16 cellular contexts compared by ENCODE assay signal in genomic region chr1:1004420-1004779, GRCh38. TPM values are rescaled to one million over a fixed set of nuclear protein-coding genes. Genes with fewer than 3 reads are reported as not detected.
A peak's percentile ranks its signal among the peaks of the same experiment; 100 is the strongest.
DNase-seq lines count a peak whose midpoint lies in the region; ATAC-seq and TF ChIP-seq lines count a peak whose summit lies in the region.
"Had no signal": no experiment of that assay in that cellular context is flagged by ENCODE, and none has a peak within 500 bp of the region (broad histone marks: within the 10 kb centered on the region; RNA-seq: fewer than 3 reads in every experiment).

No MANE protein-coding gene starts in this region.

- DNase-seq in Right ventricle myocardium inferior (ENCODE audit: missing footprints), result peak; percentile 46
- DNase-seq in right atrium auricular region (ENCODE audit: low spot score), result no peak
- DNase-seq in RWPE1 (ENCODE audit: low spot score), result no peak
- peak; percentile 6 to 26 for DNase-seq in left colon
- DNase-seq in type B pancreatic cell (ENCODE audit: extremely low spot score, unreplicated experiment), result no peak
- DNase-seq in HFFc6, result no peak
- DNase-seq in stimulated activated naive B cell treated with anti-CD40 and anti-IgM and Interleukin-4, amounts not matched to agents 10 μg/mL and 1 μg/mL and 100 μg/mL, for 72 hours, result no peak
- DNase-seq: anterior cingulate cortex; GOT3; hippocampal formation; Karpas-422; stimulated activated CD4-positive, alpha-beta T cell treated with anti-CD3 and anti-CD28 coated beads, Interleukin-4, amount 100 ng/mL, for 1 hour; SW 1271 had no signal

- no peaks in the 10 kb centered on the region for H3K27me3 ChIP-seq in right atrium auricular region

- CTCF ChIA-PET in RWPE1 (lab: Yijun Ruan, JAX), result no interaction called here

- H3K4me3 ChIP-seq in right atrium auricular region, result no peak overlapping the region
- H3K4me3 ChIP-seq: ovary had no signal

- intact Hi-C loops in Right ventricle myocardium inferior (cut with DNase I) (no loop called here), left colon (cut with DNase I, micrococcal nuclease) (no loop called here)

- peaks cover 15% of the 10 kb centered on the region for H3K27me3 Mint-ChIP-seq in type B pancreatic cell
- H3K27me3 Mint-ChIP-seq in HFFc6 (ENCODE audit: insufficient read depth), result peaks cover 4% of the 10 kb centered on the region; the same call in 1 of the 2 replicates
- peaks cover 47 to 63% of the 10 kb centered on the region in 2 donors for H3K27me3 Mint-ChIP-seq in stimulated activated naive B cell treated with anti-CD40 and anti-IgM and Interleukin-4, amounts not matched to agents 10 μg/mL and 1 μg/mL and 100 μg/mL, for 72 hours

- peak overlapping the region; percentile 77 for H3K4me3 Mint-ChIP-seq in type B pancreatic cell
- no peak overlapping the region for H3K4me3 Mint-ChIP-seq in HFFc6
- no peak overlapping the region for H3K4me3 Mint-ChIP-seq in stimulated activated naive B cell treated with anti-CD40 and anti-IgM and Interleukin-4, amounts not matched to agents 10 μg/mL and 1 μg/mL and 100 μg/mL, for 72 hours
- H3K4me3 Mint-ChIP-seq: WTC11 had no signal

- TF ChIP-seq CTCF in right atrium auricular region (IDR thresholded peaks at IDR 0.05) (no peak), RWPE1 (conservative IDR thresholded peaks at IDR 0.05; ENCODE audit: low read depth) (no peak), type B pancreatic cell (conservative IDR thresholded peaks at IDR 0.05) (no peak), HFFc6 (IDR thresholded peaks at IDR 0.05) (no peak)

- H3K9me3 Mint-ChIP-seq in type B pancreatic cell, result no peaks in the 10 kb centered on the region
- H3K9me3 Mint-ChIP-seq in HFFc6, result no peaks in the 10 kb centered on the region
- peaks cover 2 to 3% of the 10 kb centered on the region in 2 donors for H3K9me3 Mint-ChIP-seq in stimulated activated naive B cell treated with anti-CD40 and anti-IgM and Interleukin-4, amounts not matched to agents 10 μg/mL and 1 μg/mL and 100 μg/mL, for 72 hours
- H3K9me3 Mint-ChIP-seq: WTC11 had no signal

- H3K9me3 ChIP-seq in right atrium auricular region, result no peaks in the 10 kb centered on the region
- H3K9me3 ChIP-seq: ovary had no signal

- H3K36me3 Mint-ChIP-seq in type B pancreatic cell, result no peaks in the 10 kb centered on the region
- no peaks in the 10 kb centered on the region for H3K36me3 Mint-ChIP-seq in HFFc6 (ENCODE audit: low read depth)
- H3K36me3 Mint-ChIP-seq in stimulated activated naive B cell treated with anti-CD40 and anti-IgM and Interleukin-4, amounts not matched to agents 10 μg/mL and 1 μg/mL and 100 μg/mL, for 72 hours, result peaks cover 0 to 2% of the 10 kb centered on the region in 2 donors
- H3K36me3 Mint-ChIP-seq: WTC11 had no signal

- H3K4me1 Mint-ChIP-seq in type B pancreatic cell (ENCODE audit: unreplicated experiment), result peaks cover 15% of the 10 kb centered on the region
- H3K4me1 Mint-ChIP-seq in HFFc6 (ENCODE audit: low read depth), result peaks cover 17% of the 10 kb centered on the region
- peaks cover 16 to 27% of the 10 kb centered on the region in 2 donors for H3K4me1 Mint-ChIP-seq in stimulated activated naive B cell treated with anti-CD40 and anti-IgM and Interleukin-4, amounts not matched to agents 10 μg/mL and 1 μg/mL and 100 μg/mL, for 72 hours

- H3K27ac ChIP-seq in right atrium auricular region (peak overlapping the region in 1 of 2 donors; percentile 37), RWPE1 (peak overlapping the region; percentile 93)
- H3K27ac ChIP-seq: ovary had no signal

- peaks cover 0 to 46% of the 10 kb centered on the region in 2 donors for H3K4me1 ChIP-seq in right atrium auricular region

- peak overlapping the region; percentile 90 for H3K27ac Mint-ChIP-seq in type B pancreatic cell
- no peak overlapping the region for H3K27ac Mint-ChIP-seq in HFFc6
- no peak overlapping the region for H3K27ac Mint-ChIP-seq in stimulated activated naive B cell treated with anti-CD40 and anti-IgM and Interleukin-4, amounts not matched to agents 10 μg/mL and 1 μg/mL and 100 μg/mL, for 72 hours
- H3K27ac Mint-ChIP-seq: WTC11 had no signal

- H3K36me3 ChIP-seq in right atrium auricular region, result no peaks in the 10 kb centered on the region
- H3K36me3 ChIP-seq: ovary had no signal

- ATAC-seq in Right ventricle myocardium inferior (no peak), left colon (no peak), GM21447 (IDR thresholded peaks at IDR 0.05; ENCODE audit: unreplicated experiment) (no peak)
- no peak for ATAC-seq in stimulated activated naive B cell treated with anti-CD40 and anti-IgM and Interleukin-4, amounts not matched to agents 10 μg/mL and 1 μg/mL and 100 μg/mL, for 72 hours (replicated peaks)
- ATAC-seq: WTC11 had no signal

- POLR2A ChIA-PET in RWPE1 (lab: Yijun Ruan, JAX; ENCODE audit: low non-redundant PET), result no interaction called here

RNA-seq across cellular contexts. Expression of gene HES4, which starts 4.5 kb away (rescaled TPM):
- total RNA-seq in Right ventricle myocardium inferior (36.7 TPM), right atrium auricular region (10 to 100 TPM; 31.8 to 68.4 TPM), left colon (10 to 100 TPM; 19.5 to 24.2 TPM), type B pancreatic cell (ENCODE audit: low replicate concordance) (37.6 and 54.1 TPM in 2 replicates)
- total RNA-seq in HFFc6 (2021; fragmentation: NEBNext Ultra II Directional; extraction: Animal tissue kit (Norgen Biotek cat#: 25700)), result 10 to 100 TPM; 14.1 to 17.4 (median 15.6) TPM

RNA-seq across cellular contexts. Expression of gene ISG15, which starts 8.9 kb away (rescaled TPM):
- 19.2 TPM for total RNA-seq in Right ventricle myocardium inferior
- 10 to 100 TPM; 26.8 to 32.2 TPM for total RNA-seq in right atrium auricular region
- 10 to 100 TPM; 31.2 to 37.9 TPM for total RNA-seq in left colon
- total RNA-seq in type B pancreatic cell (ENCODE audit: low replicate concordance), result 20.8 and 34.6 TPM in 2 replicates
- total RNA-seq in HFFc6 (2021; fragmentation: NEBNext Ultra II Directional; extraction: Animal tissue kit (Norgen Biotek cat#: 25700)), result 10 to 100 TPM; 38.4 to 89.1 (median 42.1) TPM

RNA-seq across cellular contexts. Expression of gene AGRN, which starts 15.5 kb away (rescaled TPM):
- total RNA-seq in Right ventricle myocardium inferior, result 14.1 TPM
- 10 to 100 TPM; 22.5 to 27.9 TPM for total RNA-seq in right atrium auricular region
- 10 to 100 TPM; 54.0 to 59.5 TPM for total RNA-seq in left colon
- 166 and 285 TPM in 2 replicates for total RNA-seq in type B pancreatic cell (ENCODE audit: low replicate concordance)
- 100 to 1,000 TPM; 131 to 164 (median 140) TPM for total RNA-seq in HFFc6 (2021; fragmentation: NEBNext Ultra II Directional; extraction: Animal tissue kit (Norgen Biotek cat#: 25700))

RNA-seq across cellular contexts. Expression of gene PERM1, which starts 22.5 kb away (rescaled TPM):
- total RNA-seq in Right ventricle myocardium inferior (174 TPM), right atrium auricular region (10 to 100 TPM; 22.0 to 61.8 TPM), left colon (under 1 TPM in 1 of 2 donors, not detected in 1; 0.14 TPM), type B pancreatic cell (ENCODE audit: low replicate concordance) (0.34 and 0.62 TPM in 2 replicates)
- total RNA-seq in HFFc6 (2021; fragmentation: NEBNext Ultra II Directional; extraction: Animal tissue kit (Norgen Biotek cat#: 25700)), result under 1 TPM in 2 of 6 experiments, not detected in 4; 0.17 to 0.18 TPM
- total RNA-seq: WTC11 had no signal

RNA-seq across cellular contexts. Expression of gene PLEKHN1, which starts 38.1 kb away (rescaled TPM):
- not detected for total RNA-seq in Right ventricle myocardium inferior
- under 1 TPM in 1 of 2 donors, not detected in 1; 0.59 TPM for total RNA-seq in right atrium auricular region
- total RNA-seq in left colon, result under 1 TPM; 0.58 to 0.95 TPM
- 6.4 and 16.7 TPM in 2 replicates for total RNA-seq in type B pancreatic cell (ENCODE audit: low replicate concordance)
- total RNA-seq in HFFc6 (2021; fragmentation: NEBNext Ultra II Directional; extraction: Animal tissue kit (Norgen Biotek cat#: 25700)), result 1 to 10 TPM; 5.2 to 6.9 (median 6.0) TPM

Comparison
In these comparisons a context has a peak if more than half of its experiments do, and no peak if none do; other contexts are left out.
1. DNase-seq: peak in Right ventricle myocardium inferior (single experiment) and left colon (2 of 2); none in right atrium auricular region (single experiment), RWPE1 (single experiment), type B pancreatic cell (single experiment), HFFc6 (single experiment) and stimulated activated naive B cell treated with anti-CD40 and anti-IgM and Interleukin-4, amounts not matched to agents 10 μg/mL and 1 μg/mL and 100 μg/mL, for 72 hours (single experiment).